19 cellular contexts compared by ENCODE assay signal in the genomic region with DNA sequence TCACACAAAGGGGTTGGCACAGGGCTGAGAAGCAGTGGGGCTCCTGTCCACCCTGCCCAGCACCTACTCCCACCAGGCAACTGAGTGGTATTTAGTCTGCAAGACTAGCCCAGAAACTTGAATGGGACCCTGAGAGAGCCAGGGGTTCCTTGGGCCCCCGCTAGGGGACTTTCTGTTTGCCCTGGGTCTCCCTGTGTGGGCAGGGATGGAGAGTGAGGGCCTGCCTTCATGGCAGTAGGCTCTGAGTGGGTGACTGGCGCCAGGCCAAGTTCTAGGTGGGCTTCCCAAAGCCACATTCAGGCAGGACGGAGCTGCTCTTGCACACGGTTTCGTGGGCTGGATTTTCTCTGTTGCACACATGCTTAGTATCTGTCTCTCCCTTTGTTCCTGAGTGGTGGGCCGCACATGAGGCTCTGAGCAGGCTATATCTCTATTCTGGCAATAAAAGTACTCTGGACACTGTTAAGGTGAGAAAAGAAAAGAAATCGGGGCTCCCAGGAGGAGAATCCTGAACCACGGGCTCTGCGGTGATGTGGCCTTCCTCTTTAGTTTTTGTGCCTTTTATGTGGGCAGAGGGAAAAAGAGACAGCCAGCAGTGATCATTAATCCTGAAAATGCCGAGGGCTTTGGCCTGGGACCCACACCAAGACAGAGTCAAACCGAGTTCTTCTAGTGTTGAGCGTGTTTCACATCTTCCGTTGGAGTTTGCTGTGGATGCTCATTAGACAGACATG. TPM values are rescaled to one million over a fixed set of nuclear protein-coding genes. Genes with fewer than 3 reads are reported as not detected.
DNase-seq lines count a peak whose midpoint lies in the region; ATAC-seq and TF ChIP-seq lines count a peak whose summit lies in the region.
"Had no signal": no experiment of that assay in that cellular context is flagged by ENCODE, and none has a peak within 500 bp of the region (broad histone marks: within the 10 kb centered on the region; RNA-seq: fewer than 3 reads in every experiment).

No MANE protein-coding gene starts in this region.

- WGBS in lung, 2 donors = 90 to 96% methylated on average over 13 of the region's 13 CpGs

- H3K27ac ChIP-seq in lung (ENCODE audit: low read depth in 1 of 2, low read length in 1 of 2) = no peak overlapping the region
- peak overlapping the region; percentile 38 to 77 for H3K27ac ChIP-seq in uterus
- H3K27ac ChIP-seq: PC-9, prostate gland had no signal

- in situ Hi-C loops in GM13977 (cut with MboI; ENCODE audit: low pct_unique_long_range_greater_than_20kb, low sequenced_read_pairs, unreplicated experiment) = no loop called here

- H3K4me3 ChIP-seq in lung (no peak overlapping the region), uterus (no peak overlapping the region)
- H3K4me3 ChIP-seq: PC-9, prostate gland had no signal

- no peaks in the 10 kb centered on the region for H3K36me3 ChIP-seq in lung (ENCODE audit: control insufficient read depth in 2 of 2, insufficient read depth in 2 of 2, low read length in 2 of 2)
- H3K36me3 ChIP-seq in uterus = no peaks in the 10 kb centered on the region
- H3K36me3 ChIP-seq: prostate gland had no signal

- peak; percentile 29 for DNase-seq in stimulated activated CD4-positive, alpha-beta T cell treated with anti-CD3 and anti-CD28 coated beads, Interleukin-15, amount 100 ng/mL, for 24 hours
- DNase-seq in stimulated activated CD4-positive, alpha-beta T cell treated with anti-CD3 and anti-CD28 coated beads, Interleukin-4, amount 100 ng/mL, for 4 hours = no peak
- peak; percentile 38 to 41 for DNase-seq in activated T-cell treated with anti-CD3 and anti-CD28 coated beads, Interleukin-2, amount 50 U/mL, for 48 hours
- DNase-seq in lung (ENCODE audit: low spot score) (peak; percentile 21), uterus (no peak), Kasumi-1 (lab: John Stamatoyannopoulos, UW) (no peak), GM13977 (ENCODE audit: low spot score) (no peak), NCI-H524 treated with DMSO at 0.1 percent for 48 hours (lab: John Stamatoyannopoulos, UW) (no peak)
- DNase-seq: DMS53; effector CD4-positive, alpha-beta T cell; hippocampal formation; NCI-H187 treated with DMSO at 0.1 percent for 48 hours; NCI-H510A treated with DMSO at 0.1 percent for 48 hours; PC-9; SK-N-SH; trophoblast cell had no signal

- H3K27me3 ChIP-seq in lung (ENCODE audit: control insufficient read depth, insufficient read depth) = no peaks in the 10 kb centered on the region
- H3K27me3 ChIP-seq in uterus = no peaks in the 10 kb centered on the region

- no peak for TF ChIP-seq CTCF in lung (IDR thresholded peaks at IDR 0.05; ENCODE audit: control extremely low read depth, extremely low read depth)
- TF ChIP-seq CTCF in uterus (IDR thresholded peaks at IDR 0.05) = no peak
- TF ChIP-seq CTCF in GM13977 (IDR thresholded peaks at IDR 0.05; ENCODE audit: extremely low read depth, insufficient read depth, missing control alignments) = no peak

- no peak for TF ChIP-seq POLR2A in uterus (IDR thresholded peaks at IDR 0.05)

- no peaks in the 10 kb centered on the region for H3K9me3 ChIP-seq in lung (ENCODE audit: control insufficient read depth in 2 of 2, insufficient read depth in 1 of 2, low read length in 1 of 2)
- H3K9me3 ChIP-seq in uterus = no peaks in the 10 kb centered on the region
- H3K9me3 ChIP-seq: prostate gland had no signal

- H3K4me1 ChIP-seq in lung (ENCODE audit: control insufficient read depth in 2 of 2, insufficient read depth in 2 of 2, low read length in 2 of 2) (no peaks in the 10 kb centered on the region), uterus (peaks cover 8% of the 10 kb centered on the region in 2 donors)
- H3K4me1 ChIP-seq: prostate gland had no signal

- ATAC-seq in lung (ENCODE audit: insufficient read depth, low FRiP score) = no peak

- intact Hi-C loops in uterus (cut with DNase I; ENCODE audit: low total_unique reads) = no loop called here

RNA-seq across cellular contexts. Expression of a gene that starts 26.9 kb away (rescaled TPM):
- 1 to 10 TPM; 1.2 to 5.7 TPM for total RNA-seq in lung
- 10 to 100 TPM in 1 of 2 donors, under 1 TPM in 1; 0.24 to 10.3 TPM for polyA plus RNA-seq in lung
- total RNA-seq in uterus = under 1 TPM in 2 of 4 donors, not detected in 2; 0.15 to 0.28 TPM
- total RNA-seq: HT1080, M059J, PC-9 had no signal
- polyA plus RNA-seq: SK-N-SH had no signal

RNA-seq across cellular contexts. Expression of a gene that starts 53.6 kb away (rescaled TPM):
- total RNA-seq in lung (100 to 1,000 TPM in 1 of 2 donors, 10 to 100 TPM in 1; 84.5 to 103 TPM), uterus (100 to 1,000 TPM in 3 of 4 donors, 10 to 100 TPM in 1; 64.4 to 163 (median 146) TPM)
- 10 to 100 TPM; 65.5 to 76.7 TPM for polyA plus RNA-seq in lung

RNA-seq across cellular contexts. Expression of a gene that starts 57.9 kb away (rescaled TPM):
- total RNA-seq in lung (10 to 100 TPM; 13.2 to 40.0 TPM), uterus (10 to 100 TPM in 3 of 4 donors, 1 to 10 TPM in 1; 1.6 to 42.5 (median 31.9) TPM)
- polyA plus RNA-seq in lung = 10 to 100 TPM; 25.5 to 67.7 TPM

Comparison
In these comparisons a context has a peak if more than half of its experiments do, and no peak if none do; other contexts are left out.
1. DNase-seq: peak in stimulated activated CD4-positive, alpha-beta T cell treated with anti-CD3 and anti-CD28 coated beads, Interleukin-15, amount 100 ng/mL, for 24 hours (single experiment), activated T-cell treated with anti-CD3 and anti-CD28 coated beads, Interleukin-2, amount 50 U/mL, for 48 hours (2 of 2) and lung (single experiment); none in stimulated activated CD4-positive, alpha-beta T cell treated with anti-CD3 and anti-CD28 coated beads, Interleukin-4, amount 100 ng/mL, for 4 hours (0 of 2), uterus (0 of 2), Kasumi-1 (0 of 2), GM13977 (single experiment) and NCI-H524 treated with DMSO at 0.1 percent for 48 hours (single experiment).
2. H3K27ac ChIP-seq: peak in uterus (2 of 2); none in lung (0 of 2).